16 cellular contexts compared by ENCODE assay signal in the genomic region with DNA sequence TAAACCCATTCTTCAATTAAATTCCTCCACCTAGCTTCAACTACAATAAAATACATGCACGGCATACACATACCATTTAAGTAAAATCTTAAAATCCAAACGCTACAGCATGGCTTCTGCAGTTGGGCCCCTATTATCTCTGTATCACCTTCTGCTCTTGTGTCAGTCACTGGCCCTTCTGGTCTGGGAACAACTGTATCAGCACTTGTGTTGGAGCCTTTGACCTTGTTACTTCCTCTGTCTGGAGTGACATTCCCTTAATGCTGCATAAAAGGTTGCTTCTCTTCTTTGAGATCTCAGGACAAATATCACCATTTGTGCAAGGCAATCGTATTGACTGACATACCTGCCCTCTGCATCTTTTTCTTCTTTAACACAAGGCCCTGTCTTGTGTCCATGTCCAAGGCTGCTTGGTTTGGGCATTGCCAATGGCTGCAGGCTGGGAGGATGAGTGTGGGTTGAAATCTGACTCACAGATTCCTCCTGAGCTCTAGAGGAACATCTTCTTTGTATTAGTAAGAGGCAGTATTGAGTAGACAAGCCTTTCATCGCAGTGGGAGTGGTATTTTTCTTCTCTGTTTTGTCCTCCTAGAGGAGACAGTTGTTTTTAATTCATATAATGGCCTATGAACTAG.
A peak's percentile ranks its signal among the peaks of the same experiment; 100 is the strongest.
DNase-seq lines count a peak whose midpoint lies in the region; ATAC-seq and TF ChIP-seq lines count a peak whose summit lies in the region.
"Had no signal": no experiment of that assay in that cellular context is flagged by ENCODE, and none has a peak within 500 bp of the region (broad histone marks: within the 10 kb centered on the region; RNA-seq: fewer than 3 reads in every experiment).

No MANE protein-coding gene starts in this region.

- H3K4ac ChIP-seq in mesenchymal stem cell (ENCODE audit: low read depth in 1 of 2, low read length in 2 of 2): no peak overlapping the region

- H3K4me2 ChIP-seq in mesenchymal stem cell (ENCODE audit: low read length, poor library complexity, severe bottlenecking): no peak overlapping the region
- H3K4me2 ChIP-seq: smooth muscle cell had no signal

- no TSS peak for BruUV-seq in Caco-2 (replicated peaks; lab: Mats Ljungman, UMichigan)

- POLR2A ChIA-PET in Caco-2 (lab: Charles Lee): no interaction called here

- H2AK5ac ChIP-seq in mesenchymal stem cell (ENCODE audit: low read length, severe bottlenecking): no peak overlapping the region

- no peak overlapping the region for H3K4me3 Mint-ChIP-seq in activated T-cell treated with anti-CD3 and anti-CD28 coated beads, Interleukin-2, amount 50 U/mL, for 72 hours
- H3K4me3 Mint-ChIP-seq in Caco-2 (ENCODE audit: unreplicated experiment): no peak overlapping the region
- H3K4me3 Mint-ChIP-seq: IgD-negative memory B cell; stimulated activated naive CD8-positive, alpha-beta T cell treated with anti-CD3 and anti-CD28 coated beads, Interleukin-15, Interleukin-2, amounts not matched to agents 100 ng/mL and 50 ng/mL, for 24 hours had no signal

- 99% methylated on average over 4 of the region's 4 CpGs for WGBS in mesenchymal stem cell
- 92 to 96% (median 95%) methylated on average over 4 of the region's 4 CpGs for WGBS in ovary, 3 donors

- no peak overlapping the region for H2BK5ac ChIP-seq in mesenchymal stem cell (ENCODE audit: low read depth, low read length, poor library complexity, severe bottlenecking)

- no peaks in the 10 kb centered on the region for H3K4me1 ChIP-seq in adipocyte (ENCODE audit: control insufficient read depth, insufficient read depth, low read length)
- H3K4me1 ChIP-seq in mesenchymal stem cell (ENCODE audit: control insufficient read depth, insufficient read depth, low read depth, low read length): peaks cover 5% of the 10 kb centered on the region
- H3K4me1 ChIP-seq in Caco-2: peaks cover 16% of the 10 kb centered on the region
- H3K4me1 ChIP-seq in ovary (ENCODE audit: insufficient read depth): no peaks in the 10 kb centered on the region

- H2BK120ac ChIP-seq in mesenchymal stem cell (ENCODE audit: low read depth, low read length): no peak overlapping the region

- no peak overlapping the region for H3K27ac Mint-ChIP-seq in activated T-cell treated with anti-CD3 and anti-CD28 coated beads, Interleukin-2, amount 50 U/mL, for 72 hours
- H3K27ac Mint-ChIP-seq in Caco-2 (ENCODE audit: unreplicated experiment): no peak overlapping the region
- H3K27ac Mint-ChIP-seq: IgD-negative memory B cell; stimulated activated naive CD8-positive, alpha-beta T cell treated with anti-CD3 and anti-CD28 coated beads, Interleukin-15, Interleukin-2, amounts not matched to agents 100 ng/mL and 50 ng/mL, for 24 hours had no signal

- H4K8ac ChIP-seq in mesenchymal stem cell (ENCODE audit: low read length): no peak overlapping the region

- H3K9ac ChIP-seq in adipocyte (ENCODE audit: low read length) (no peak overlapping the region), mesenchymal stem cell (ENCODE audit: low read length) (no peak overlapping the region)

- no peaks in the 10 kb centered on the region for H3K27me3 ChIP-seq in adipocyte (replicated peaks; ENCODE audit: control insufficient read depth, insufficient read depth, low read length)
- no peaks in the 10 kb centered on the region for H3K27me3 ChIP-seq in mesenchymal stem cell (ENCODE audit: control insufficient read depth in 1 of 2, insufficient read depth in 1 of 2, low read length in 2 of 2)
- H3K27me3 ChIP-seq in Caco-2 (replicated peaks; ENCODE audit: control insufficient read depth, insufficient read depth, low read length): no peaks in the 10 kb centered on the region
- no peaks in the 10 kb centered on the region for H3K27me3 ChIP-seq in ovary
- H3K27me3 ChIP-seq: esophagus squamous epithelium, pancreas had no signal

- TF ChIP-seq POLR2A in ovary (IDR thresholded peaks at IDR 0.05): no peak

- no peak overlapping the region for H2AFZ ChIP-seq in mesenchymal stem cell (ENCODE audit: low read depth, low read length)

- peak overlapping the region; percentile 20 for H4K91ac ChIP-seq in mesenchymal stem cell (ENCODE audit: low read length)

- peak overlapping the region; percentile 24 to 79 for H3K18ac ChIP-seq in mesenchymal stem cell (ENCODE audit: low read depth in 1 of 2, low read length in 2 of 2)

- peak in 1 of 2 donors; percentile 7 for DNase-seq in activated T-cell treated with anti-CD3 and anti-CD28 coated beads, Interleukin-2, amount 50 U/mL, for 72 hours
- no peak for DNase-seq in activated T-cell treated with anti-CD3 and anti-CD28 coated beads, Interleukin-2, amount 50 U/mL, for 1 hour
- DNase-seq in adipocyte (ENCODE audit: low read depth): peak; percentile 46
- DNase-seq in mesenchymal stem cell: no peak
- DNase-seq in Caco-2: no peak
- no peak for DNase-seq in ovary
- DNase-seq in mesenteric fat pad (ENCODE audit: low spot score): no peak
- DNase-seq: activated effector memory CD4-positive, alpha-beta T cell treated with Interleukin-2 at 50 U/mL for 16 hours; esophagus squamous epithelium; NCI-H1417; NCI-H2227 treated with DMSO at 0.1 percent for 48 hours; pancreas had no signal

- H3K4me3 ChIP-seq in adipocyte (ENCODE audit: low read length) (no peak overlapping the region), mesenchymal stem cell (ENCODE audit: insufficient read depth in 1 of 2, low read depth in 1 of 2, low read length in 2 of 2) (no peak overlapping the region), Caco-2 (ENCODE audit: low read depth, low read length) (no peak overlapping the region), ovary (no peak overlapping the region)
- H3K4me3 ChIP-seq: esophagus squamous epithelium, pancreas, smooth muscle cell had no signal

- H3K9me3 Mint-ChIP-seq in activated T-cell treated with anti-CD3 and anti-CD28 coated beads, Interleukin-2, amount 50 U/mL, for 72 hours: peaks cover 0 to 2% of the 10 kb centered on the region in 2 donors
- no peaks in the 10 kb centered on the region for H3K9me3 Mint-ChIP-seq in Caco-2 (ENCODE audit: unreplicated experiment)
- H3K9me3 Mint-ChIP-seq: stimulated activated naive CD8-positive, alpha-beta T cell treated with anti-CD3 and anti-CD28 coated beads, Interleukin-15, Interleukin-2, amounts not matched to agents 100 ng/mL and 50 ng/mL, for 24 hours had no signal

- peak overlapping the region; percentile 45 to 51 for H2BK12ac ChIP-seq in mesenchymal stem cell (ENCODE audit: low read length in 2 of 2)

- peaks cover 4% of the 10 kb centered on the region for H3K27me3 Mint-ChIP-seq in activated T-cell treated with anti-CD3 and anti-CD28 coated beads, Interleukin-2, amount 50 U/mL, for 72 hours (ENCODE audit: low read depth)
- H3K27me3 Mint-ChIP-seq in Caco-2 (ENCODE audit: insufficient read depth, unreplicated experiment): no peaks in the 10 kb centered on the region
- H3K27me3 Mint-ChIP-seq: IgD-negative memory B cell; stimulated activated naive CD8-positive, alpha-beta T cell treated with anti-CD3 and anti-CD28 coated beads, Interleukin-15, Interleukin-2, amounts not matched to agents 100 ng/mL and 50 ng/mL, for 24 hours had no signal

- no peak overlapping the region for H3K23ac ChIP-seq in mesenchymal stem cell (ENCODE audit: low read length in 2 of 2)

- TF ChIP-seq CTCF in Caco-2 (IDR thresholded peaks at IDR 0.05; ENCODE audit: insufficient read depth in 1 of 2, low read depth in 1 of 2, low read length in 1 of 2, severe bottlenecking in 1 of 2, unreplicated experiment in 1 of 2): no peak
- TF ChIP-seq CTCF in ovary (IDR thresholded peaks at IDR 0.05): no peak

- no peaks in the 10 kb centered on the region for H3K36me3 Mint-ChIP-seq in activated T-cell treated with anti-CD3 and anti-CD28 coated beads, Interleukin-2, amount 50 U/mL, for 72 hours (ENCODE audit: insufficient read depth in 2 of 2)
- H3K36me3 Mint-ChIP-seq in Caco-2 (ENCODE audit: insufficient read depth, unreplicated experiment): no peaks in the 10 kb centered on the region
- H3K36me3 Mint-ChIP-seq: IgD-negative memory B cell had no signal

- ATAC-seq in activated T-cell treated with anti-CD3 and anti-CD28 coated beads, Interleukin-2, amount 50 U/mL, for 72 hours (replicated peaks in 1 of 2): peak; percentile 65 to 76
- ATAC-seq: pancreas had no signal

- H3K14ac ChIP-seq in mesenchymal stem cell (ENCODE audit: low read length in 2 of 2): peak overlapping the region in 1 of 2 experiments; percentile 41

- H2BK15ac ChIP-seq in mesenchymal stem cell (ENCODE audit: low read depth, poor library complexity, severe bottlenecking): no peak overlapping the region

- H3K27ac ChIP-seq in KOPT-K1 (ENCODE audit: low read depth, low read length, poor library complexity, severe bottlenecking): peak overlapping the region; percentile 95
- no peak overlapping the region for H3K27ac ChIP-seq in mesenchymal stem cell (ENCODE audit: low read length, poor library complexity, severe bottlenecking)
- no peak overlapping the region for H3K27ac ChIP-seq in ovary
- H3K27ac ChIP-seq: esophagus squamous epithelium, pancreas had no signal

- H3K4me1 Mint-ChIP-seq in activated T-cell treated with anti-CD3 and anti-CD28 coated beads, Interleukin-2, amount 50 U/mL, for 72 hours (ENCODE audit: low read depth): peaks cover 27% of the 10 kb centered on the region
- H3K4me1 Mint-ChIP-seq in Caco-2 (ENCODE audit: low read depth, unreplicated experiment): peaks cover 18% of the 10 kb centered on the region

- intact Hi-C loops in Caco-2 (cut with micrococcal nuclease; ENCODE audit: unreplicated experiment): no loop called here
- intact Hi-C loops in ovary (cut with DNase I): no loop called here

- H3K9me3 ChIP-seq in KOPT-K1 (ENCODE audit: insufficient read depth, low read length, poor library complexity, severe bottlenecking) (peaks cover 8% of the 10 kb centered on the region), adipocyte (ENCODE audit: control insufficient read depth, low read length) (no peaks in the 10 kb centered on the region), mesenchymal stem cell (ENCODE audit: control insufficient read depth, low read length) (no peaks in the 10 kb centered on the region), Caco-2 (no peaks in the 10 kb centered on the region), ovary (no peaks in the 10 kb centered on the region)
- H3K9me3 ChIP-seq: esophagus squamous epithelium, pancreas had no signal

- TF ChIP-seq EP300 in ovary (IDR thresholded peaks at IDR 0.05): no peak

- CTCF ChIA-PET in Caco-2 (lab: Charles Lee): no interaction called here

- H3K79me1 ChIP-seq in mesenchymal stem cell (replicated peaks; ENCODE audit: low read length, poor library complexity, severe bottlenecking): no peaks in the 10 kb centered on the region

- H3K36me3 ChIP-seq in KOPT-K1 (ENCODE audit: insufficient read depth, low read length): no peaks in the 10 kb centered on the region
- H3K36me3 ChIP-seq in adipocyte (ENCODE audit: control insufficient read depth, insufficient read depth, low read length, severe bottlenecking): no peaks in the 10 kb centered on the region
- H3K36me3 ChIP-seq in mesenchymal stem cell (ENCODE audit: control insufficient read depth in 1 of 2, insufficient read depth in 2 of 2, low read depth in 1 of 2, low read length in 2 of 2): no peaks in the 10 kb centered on the region
- no peaks in the 10 kb centered on the region for H3K36me3 ChIP-seq in Caco-2 (ENCODE audit: control insufficient read depth, insufficient read depth, low read length)
- H3K36me3 ChIP-seq in ovary: no peaks in the 10 kb centered on the region
- H3K36me3 ChIP-seq: esophagus squamous epithelium, pancreas had no signal
